ENCODE assay signal across 15 cellular contexts in genomic region chr14:67010602-67011001, GRCh38.
"Had no signal": no experiment of that assay in that cellular context is flagged by ENCODE, and none has a peak within 500 bp of the region (broad histone marks: within the 10 kb centered on the region; RNA-seq: fewer than 3 reads in every experiment).

No MANE protein-coding gene starts in this region.

- H3K4me3 ChIP-seq: body of pancreas, colonic mucosa, lung, pancreas had no signal

- H3K4me1 ChIP-seq: body of pancreas, colonic mucosa, pancreas had no signal

- H3K9me3 ChIP-seq: body of pancreas, colonic mucosa, pancreas had no signal

- DNase-seq: activated CD4-positive, alpha-beta T cell treated with anti-CD3 and anti-CD28 coated beads, Interleukin-2, amount 10 ng/mL, durations not matched to agents 24 days and 14 days; activated CD4-positive, CD25-positive, alpha-beta regulatory T cell; activated CD8-positive, alpha-beta memory T cell treated with anti-CD3 and anti-CD28 coated beads, Interleukin-2, amount 50 U/mL, for 4 hours; activated CD8-positive, alpha-beta T cell treated with anti-CD3 and anti-CD28 coated beads, Interleukin-2, amount 10 ng/mL, durations not matched to agents 7 days and 5 days; activated gamma-delta T cell; activated T-cell treated with anti-CD3 and anti-CD28 coated beads, Interleukin-2, amount 50 U/mL, for 48 hours; amygdala; body of pancreas; caudate nucleus; colonic mucosa; islet precursor cell; pancreas; stimulated activated CD4-positive, alpha-beta T cell treated with anti-CD3 and anti-CD28 coated beads, Interleukin-12 subunit alpha, Interleukin-12 subunit beta, amount 100 ng/mL, for 4 hours; stimulated activated CD4-positive, alpha-beta T cell treated with anti-CD3 and anti-CD28 coated beads, Interleukin-2, amount 100 ng/mL, for 24 hours had no signal

- H3K27me3 ChIP-seq: body of pancreas, colonic mucosa, pancreas had no signal

- H3K36me3 ChIP-seq: colonic mucosa, pancreas had no signal

- H3K27ac ChIP-seq: body of pancreas, colonic mucosa, pancreas had no signal
